Comparison of ENCODE assay signal across 8 cellular contexts in the genomic region with DNA sequence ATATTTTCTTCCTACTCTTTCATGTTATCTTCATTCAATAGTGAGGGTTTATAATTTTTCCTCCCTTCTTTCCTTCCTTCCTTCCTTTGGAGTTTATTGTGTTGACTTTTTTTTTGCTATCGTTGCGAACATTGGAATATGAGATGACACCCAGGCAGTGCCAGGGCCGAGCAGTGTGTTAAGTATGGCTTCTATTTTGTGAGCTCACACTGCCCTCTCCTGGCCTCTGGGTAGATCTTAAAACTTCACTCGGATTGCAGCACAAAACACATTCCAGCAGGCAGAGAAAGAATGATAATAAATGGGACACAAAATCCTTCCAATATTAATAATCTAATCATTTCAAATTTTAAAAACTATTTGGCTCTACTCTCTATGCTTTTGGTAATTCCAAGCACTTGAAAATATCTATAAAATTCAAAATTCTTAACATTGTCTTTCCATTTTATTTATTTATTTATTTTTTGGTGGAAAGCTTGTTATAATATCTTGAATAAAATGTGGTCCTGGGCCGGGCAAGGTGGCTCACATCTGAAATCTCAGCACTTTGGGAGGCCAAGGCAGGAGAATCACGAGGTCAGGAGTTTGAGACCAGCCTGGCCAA.
A peak's percentile ranks its signal among the peaks of the same experiment; 100 is the strongest.
DNase-seq lines count a peak whose midpoint lies in the region; ATAC-seq, FAIRE-seq and TF ChIP-seq lines count a peak whose summit lies in the region.

No MANE protein-coding gene starts in this region.

- FAIRE-seq in endometrium (lab: Jason Lieb, UNC), result peak; percentile 76

- CTCF ChIA-PET in activated CD8-positive, alpha-beta T cell treated with anti-CD3 and anti-CD28 coated beads, Interleukin-2, amount 10 ng/mL, durations not matched to agents 7 days and 5 days (lab: Charles Lee), result interaction anchor here (0.7 to 1.5 kb wide), 15 partner anchors 10 to 548 kb away, joined by 3 to 6 read pairs (median 3); no protein-coding TSS in a partner anchor

- H3K9me3 Mint-ChIP-seq in activated CD8-positive, alpha-beta T cell treated with anti-CD3 and anti-CD28 coated beads, Interleukin-2, amount 10 ng/mL, durations not matched to agents 7 days and 5 days (ENCODE audit: insufficient read depth), result no peaks in the 10 kb centered on the region

- intact Hi-C loops in mucosa of descending colon (cut with DNase I, micrococcal nuclease), result loop anchor here (10.0 kb wide), 1 partner anchor 547 kb away; no protein-coding TSS in a partner anchor

- ATAC-seq in HG03460 (IDR thresholded peaks at IDR 0.05; ENCODE audit: unreplicated experiment) (peak; percentile 71), mucosa of descending colon (peak; percentile 95)
- peak; percentile 82 for ATAC-seq in activated CD8-positive, alpha-beta T cell treated with anti-CD3 and anti-CD28 coated beads, Interleukin-2, amount 10 ng/mL, durations not matched to agents 7 days and 5 days

- DNase-seq in activated gamma-delta T cell treated with Interleukin-2 at 50 U/mL for 16 hours, result peak; percentile 65
- DNase-seq in activated gamma-delta T cell (lab: John Stamatoyannopoulos, UW), result no peak
- DNase-seq in NCI-H774 (lab: John Stamatoyannopoulos, UW), result peak; percentile 82
- DNase-seq in activated CD8-positive, alpha-beta T cell treated with anti-CD3 and anti-CD28 coated beads, Interleukin-2, amount 10 ng/mL, durations not matched to agents 7 days and 5 days, result peak; percentile 78
- DNase-seq in mucosa of descending colon, result peak in 2 of 3 donors; percentile 42 to 82
- peak; percentile 20 to 36 for DNase-seq in stimulated activated CD8-positive, alpha-beta memory T cell treated with anti-CD3 and anti-CD28 coated beads, Interleukin-7, amount 100 ng/mL, for 1 hour (ENCODE audit: low read depth in 2 of 2)

- H3K36me3 Mint-ChIP-seq in activated CD8-positive, alpha-beta T cell treated with anti-CD3 and anti-CD28 coated beads, Interleukin-2, amount 10 ng/mL, durations not matched to agents 7 days and 5 days (ENCODE audit: low read depth), result no peaks in the 10 kb centered on the region

- H3K4me3 ChIP-seq in mucosa of descending colon, result no peak overlapping the region

- H3K4me1 Mint-ChIP-seq in activated CD8-positive, alpha-beta T cell treated with anti-CD3 and anti-CD28 coated beads, Interleukin-2, amount 10 ng/mL, durations not matched to agents 7 days and 5 days (ENCODE audit: low read depth), result peaks cover 19% of the 10 kb centered on the region

- H3K9me3 ChIP-seq in mucosa of descending colon, result no peaks in the 10 kb centered on the region

- H3K4me3 Mint-ChIP-seq in activated CD8-positive, alpha-beta T cell treated with anti-CD3 and anti-CD28 coated beads, Interleukin-2, amount 10 ng/mL, durations not matched to agents 7 days and 5 days, result no peak overlapping the region

- H3K27ac Mint-ChIP-seq in activated CD8-positive, alpha-beta T cell treated with anti-CD3 and anti-CD28 coated beads, Interleukin-2, amount 10 ng/mL, durations not matched to agents 7 days and 5 days, result no peak overlapping the region

- peaks cover 3% of the 10 kb centered on the region for H3K4me1 ChIP-seq in mucosa of descending colon (ENCODE audit: low read depth)

- no peak for TF ChIP-seq CTCF in mucosa of descending colon (IDR thresholded peaks at IDR 0.05)

- peaks cover 12% of the 10 kb centered on the region for H3K27me3 Mint-ChIP-seq in activated CD8-positive, alpha-beta T cell treated with anti-CD3 and anti-CD28 coated beads, Interleukin-2, amount 10 ng/mL, durations not matched to agents 7 days and 5 days (ENCODE audit: low read depth)

- POLR2A ChIA-PET in activated CD8-positive, alpha-beta T cell treated with anti-CD3 and anti-CD28 coated beads, Interleukin-2, amount 10 ng/mL, durations not matched to agents 7 days and 5 days (lab: Charles Lee), result no interaction called here

- H3K36me3 ChIP-seq in mucosa of descending colon (ENCODE audit: low read depth), result no peaks in the 10 kb centered on the region
